In the genomic region with DNA sequence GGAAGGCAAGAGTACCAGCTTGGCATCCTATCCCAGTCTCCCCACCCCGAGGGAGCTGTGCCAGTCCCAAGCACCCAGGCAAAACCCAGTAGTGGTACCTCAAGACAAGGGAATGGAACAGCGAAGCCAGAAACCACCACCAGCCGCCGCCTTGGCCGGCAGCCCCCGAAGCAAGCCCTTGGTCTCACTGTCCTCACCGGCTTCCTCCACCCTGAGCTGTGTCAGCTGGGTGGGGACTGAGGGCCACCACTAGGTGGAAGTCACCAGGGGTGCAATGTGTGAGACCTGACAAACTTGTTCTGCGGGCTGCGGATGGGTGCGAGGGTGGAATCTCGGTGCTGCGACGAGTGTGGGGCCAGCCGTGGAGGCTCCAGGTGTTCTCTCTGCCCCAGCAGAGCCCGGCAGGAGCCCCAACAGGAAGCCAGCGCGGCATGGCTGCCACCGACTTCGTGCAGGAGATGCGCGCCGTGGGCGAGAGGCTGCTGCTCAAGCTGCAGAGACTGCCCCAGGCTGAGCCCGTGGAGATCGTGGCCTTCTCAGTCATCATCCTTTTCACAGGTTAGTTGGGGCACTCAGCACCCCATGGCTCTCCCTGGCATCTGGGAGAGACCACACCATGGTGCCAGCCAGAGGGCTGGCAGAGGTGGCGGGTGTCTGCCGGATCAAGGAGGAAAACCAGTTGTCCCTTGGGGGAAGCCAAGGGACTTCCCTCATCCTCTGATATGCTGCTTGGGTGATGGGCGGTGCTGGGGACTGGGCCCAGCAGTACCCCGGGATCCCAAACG, we compare ENCODE assay signal across 16 cellular contexts. TPM values are rescaled to one million over a fixed set of nuclear protein-coding genes. Genes with fewer than 3 reads are reported as not detected.
A peak's percentile ranks its signal among the peaks of the same experiment; 100 is the strongest.
DNase-seq lines count a peak whose midpoint lies in the region; ATAC-seq and TF ChIP-seq lines count a peak whose summit lies in the region.
"Had no signal": no experiment of that assay in that cellular context is flagged by ENCODE, and none has a peak within 500 bp of the region (broad histone marks: within the 10 kb centered on the region; RNA-seq: fewer than 3 reads in every experiment).

No MANE protein-coding gene starts in this region.

- H3K4me3 Mint-ChIP-seq in CD14-positive monocyte: no peak overlapping the region
- H3K4me3 Mint-ChIP-seq in progenitor cell of endocrine pancreas (ENCODE audit: low read depth): no peak overlapping the region
- H3K4me3 Mint-ChIP-seq: activated naive CD4-positive, alpha-beta T cell treated with anti-CD3 and anti-CD28 coated beads, Interleukin-2, amount 50 U/mL, for 24 hours had no signal

- TF ChIP-seq CTCF in CD14-positive monocyte (IDR thresholded peaks at IDR 0.05): no peak
- TF ChIP-seq CTCF in esophagus squamous epithelium (IDR thresholded peaks at IDR 0.05): peak in 4 of 6 experiments; percentile 42 to 67 (median 54)
- TF ChIP-seq CTCF in progenitor cell of endocrine pancreas (IDR thresholded peaks at IDR 0.05; ENCODE audit: unreplicated experiment): peak; percentile 41
- no peak for TF ChIP-seq CTCF in A673 (conservative IDR thresholded peaks at IDR 0.05; ENCODE audit: low read depth, low read length)
- TF ChIP-seq CTCF in omental fat pad (IDR thresholded peaks at IDR 0.05): no peak

- H3K27ac Mint-ChIP-seq in CD14-positive monocyte: no peak overlapping the region
- peak overlapping the region; percentile 62 for H3K27ac Mint-ChIP-seq in progenitor cell of endocrine pancreas
- H3K27ac Mint-ChIP-seq: activated naive CD4-positive, alpha-beta T cell treated with anti-CD3 and anti-CD28 coated beads, Interleukin-2, amount 50 U/mL, for 24 hours had no signal

- H3K4me1 Mint-ChIP-seq in CD14-positive monocyte: peaks cover 8% of the 10 kb centered on the region
- peaks cover 8% of the 10 kb centered on the region for H3K4me1 Mint-ChIP-seq in progenitor cell of endocrine pancreas (ENCODE audit: low read depth)
- H3K4me1 Mint-ChIP-seq: activated naive CD4-positive, alpha-beta T cell treated with anti-CD3 and anti-CD28 coated beads, Interleukin-2, amount 50 U/mL, for 24 hours had no signal

- H3K9me3 ChIP-seq in esophagus squamous epithelium (no peaks in the 10 kb centered on the region), A673 (ENCODE audit: low read depth, low read length, poor library complexity, severe bottlenecking) (no peaks in the 10 kb centered on the region)
- H3K9me3 ChIP-seq: heart left ventricle, MG63 had no signal

- CTCF ChIA-PET in A673 (lab: Charles Lee): no interaction called here

- TF ChIP-seq POLR2A in esophagus squamous epithelium (IDR thresholded peaks at IDR 0.05): peak in 1 of 4 donors; percentile 11

- POLR2A ChIA-PET in A673 (lab: Charles Lee; ENCODE audit: low non-redundant PET): no interaction called here

- 92% methylated on average over 8 of the region's 30 CpGs; no CpG with 5 or more reads in 1 of the 2 donors for WGBS in esophagus squamous epithelium, 2 donors

- no TSS peak for BruUV-seq in A673 (replicated peaks; lab: Mats Ljungman, UMichigan)

- H3K27ac ChIP-seq in esophagus squamous epithelium (peak overlapping the region; percentile 77 to 89 (median 84)), A673 (ENCODE audit: low read depth, low read length, poor library complexity, severe bottlenecking) (no peak overlapping the region)
- H3K27ac ChIP-seq: cardiac muscle cell had no signal

- intact Hi-C loops in CD14-positive monocyte (cut with micrococcal nuclease): no loop called here
- intact Hi-C loops in esophagus squamous epithelium (cut with DNase I): no loop called here
- intact Hi-C loops in A673 (cut with micrococcal nuclease; ENCODE audit: unreplicated experiment): no loop called here

- DNase-seq in CD14-positive monocyte (ENCODE audit: low spot score) (peak; percentile 44), HuH-7.5 (ENCODE audit: low spot score) (peak; percentile 67), esophagus squamous epithelium (lab: John Stamatoyannopoulos, UW) (no peak), progenitor cell of endocrine pancreas (ENCODE audit: low spot score, unreplicated experiment) (no peak), A673 (ENCODE audit: low spot score) (no peak), omental fat pad (ENCODE audit: low spot score) (no peak), NCI-H446 (lab: John Stamatoyannopoulos, UW) (no peak)
- DNase-seq: activated CD4-positive, CD25-positive, alpha-beta regulatory T cell; activated CD8-positive, alpha-beta memory T cell treated with anti-CD3 and anti-CD28 coated beads, Interleukin-2, amount 50 U/mL, for 4 hours; DMS79 treated with DMSO at 0.1 percent for 48 hours; MG63; SW 1271 had no signal

- ATAC-seq in omental fat pad (ENCODE audit: low FRiP score): no peak
- ATAC-seq in GM19351 (IDR thresholded peaks at IDR 0.05; ENCODE audit: unreplicated experiment): no peak

- H3K36me3 Mint-ChIP-seq in CD14-positive monocyte (peaks cover 22 to 40% of the 10 kb centered on the region in 2 donors), progenitor cell of endocrine pancreas (ENCODE audit: insufficient read depth) (no peaks in the 10 kb centered on the region)
- H3K36me3 Mint-ChIP-seq: activated naive CD4-positive, alpha-beta T cell treated with anti-CD3 and anti-CD28 coated beads, Interleukin-2, amount 50 U/mL, for 24 hours had no signal

- H3K36me3 ChIP-seq in esophagus squamous epithelium (peaks cover 0 to 34% (median 0%) of the 10 kb centered on the region in 3 donors), A673 (ENCODE audit: insufficient read depth, low read length, poor library complexity, severe bottlenecking) (no peaks in the 10 kb centered on the region)
- H3K36me3 ChIP-seq: cardiac muscle cell, MG63 had no signal

- H3K4me1 ChIP-seq in esophagus squamous epithelium (peaks cover 18 to 77% (median 25%) of the 10 kb centered on the region in 3 donors), A673 (ENCODE audit: insufficient read depth, low read length, poor library complexity, severe bottlenecking) (no peaks in the 10 kb centered on the region)

- no peaks in the 10 kb centered on the region for H3K27me3 ChIP-seq in esophagus squamous epithelium
- no peaks in the 10 kb centered on the region for H3K27me3 ChIP-seq in A673 (replicated peaks; ENCODE audit: insufficient read depth, low read depth, low read length, poor library complexity)
- H3K27me3 ChIP-seq: cardiac muscle cell, heart left ventricle, MG63 had no signal

- H3K4me3 ChIP-seq in esophagus squamous epithelium (peak overlapping the region; percentile 25 to 49 (median 46)), A673 (ENCODE audit: low read depth, low read length, poor library complexity, severe bottlenecking) (no peak overlapping the region)
- H3K4me3 ChIP-seq: cardiac muscle cell, heart left ventricle, MG63 had no signal

- H3K27me3 Mint-ChIP-seq in CD14-positive monocyte (ENCODE audit: low read depth in 3 of 3): peaks cover 0 to 2% (median 0%) of the 10 kb centered on the region in 3 donors
- no peaks in the 10 kb centered on the region for H3K27me3 Mint-ChIP-seq in progenitor cell of endocrine pancreas
- H3K27me3 Mint-ChIP-seq: activated naive CD4-positive, alpha-beta T cell treated with anti-CD3 and anti-CD28 coated beads, Interleukin-2, amount 50 U/mL, for 24 hours had no signal

- H3K9me3 Mint-ChIP-seq in CD14-positive monocyte: peaks cover 0 to 2% (median 0%) of the 10 kb centered on the region in 7 donors
- no peaks in the 10 kb centered on the region for H3K9me3 Mint-ChIP-seq in progenitor cell of endocrine pancreas (ENCODE audit: low read depth)
- H3K9me3 Mint-ChIP-seq: activated naive CD4-positive, alpha-beta T cell treated with anti-CD3 and anti-CD28 coated beads, Interleukin-2, amount 50 U/mL, for 24 hours had no signal

RNA-seq across cellular contexts. Expression of gene SMIM5, which starts 6.7 kb away (rescaled TPM):
- polyA plus RNA-seq in CD14-positive monocyte: under 1 TPM; 0.15 to 0.43 TPM
- total RNA-seq in esophagus squamous epithelium: 10 to 100 TPM in 1 of 4 donors, 1 to 10 TPM in 3; 7.4 to 16.8 (median 8.6) TPM
- 3.3 and 4.4 TPM in 2 replicates for total RNA-seq in progenitor cell of endocrine pancreas
- 0.22 TPM in 1 of 2 replicates, not detected in the other for total RNA-seq in A673 (2021)
- total RNA-seq in omental fat pad: 1 to 10 TPM in 2 of 4 donors, under 1 TPM in 2; 0.31 to 2.0 (median 1.0) TPM

RNA-seq across cellular contexts. Expression of gene RECQL5, which starts 27.0 kb away (rescaled TPM):
- polyA plus RNA-seq in CD14-positive monocyte: 1 to 10 TPM; 3.1 to 4.4 TPM
- 10 to 100 TPM; 25.1 to 82.8 (median 34.0) TPM for total RNA-seq in esophagus squamous epithelium
- 66.8 and 67.7 TPM in 2 replicates for total RNA-seq in progenitor cell of endocrine pancreas
- 30.6 and 39.0 TPM in 2 replicates for total RNA-seq in A673 (2021)
- total RNA-seq in omental fat pad: 10 to 100 TPM; 10.9 to 20.6 (median 13.3) TPM

RNA-seq across cellular contexts. Expression of gene SAP30BP, which starts 27.2 kb away (rescaled TPM):
- 10 to 100 TPM; 43.8 to 61.6 TPM for polyA plus RNA-seq in CD14-positive monocyte
- 10 to 100 TPM; 33.9 to 72.7 (median 44.4) TPM for total RNA-seq in esophagus squamous epithelium
- 102 and 103 TPM in 2 replicates for total RNA-seq in progenitor cell of endocrine pancreas
- 98.1 and 114 TPM in 2 replicates for total RNA-seq in A673 (2021)
- total RNA-seq in omental fat pad: 100 to 1,000 TPM in 1 of 4 donors, 10 to 100 TPM in 3; 52.9 to 105 (median 68.8) TPM

RNA-seq across cellular contexts. Expression of gene MYO15B, which starts 52.4 kb away (rescaled TPM):
- polyA plus RNA-seq in CD14-positive monocyte: under 1 TPM; 0.17 to 0.62 TPM
- total RNA-seq in esophagus squamous epithelium (10 to 100 TPM in 2 of 4 donors, 1 to 10 TPM in 2; 6.3 to 60.7 (median 10.4) TPM), progenitor cell of endocrine pancreas (336 and 337 TPM in 2 replicates), A673 (2021) (9.3 and 14.7 TPM in 2 replicates), omental fat pad (100 to 1,000 TPM in 1 of 4 donors, 10 to 100 TPM in 3; 58.4 to 187 (median 74.3) TPM)

Comparison
In these comparisons a context has a peak if more than half of its experiments do, and no peak if none do; other contexts are left out.
1. DNase-seq: peak in CD14-positive monocyte (single experiment) and HuH-7.5 (single experiment); none in esophagus squamous epithelium (single experiment), progenitor cell of endocrine pancreas (single experiment), A673 (single experiment), omental fat pad (single experiment) and NCI-H446 (0 of 2).
2. CTCF ChIP-seq: peak in esophagus squamous epithelium (4 of 6) and progenitor cell of endocrine pancreas (single experiment); none in CD14-positive monocyte (single experiment), A673 (single experiment) and omental fat pad (0 of 3).